33 cellular contexts compared by ENCODE assay signal in the genomic region with DNA sequence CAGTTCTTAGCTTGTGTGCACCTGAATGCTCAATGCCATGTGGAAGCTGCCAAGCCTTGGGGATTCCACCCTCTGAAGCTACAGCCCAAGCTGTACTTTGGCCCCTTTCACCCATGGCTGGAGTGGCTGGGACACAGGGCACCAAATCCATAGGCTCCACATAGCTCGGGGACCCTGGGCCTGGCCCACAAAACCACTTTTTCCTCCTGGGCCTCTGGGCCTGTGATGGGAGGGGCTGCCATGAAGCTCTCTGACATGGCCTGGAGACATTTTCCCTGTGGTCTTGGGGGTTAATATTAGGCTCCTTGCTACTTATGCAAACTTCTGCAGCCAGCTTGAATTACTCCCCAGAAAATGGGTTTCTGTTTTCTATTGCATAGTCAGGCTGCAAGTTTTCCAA.
"Had no signal": no experiment of that assay in that cellular context is flagged by ENCODE, and none has a peak within 500 bp of the region (broad histone marks: within the 10 kb centered on the region; RNA-seq: fewer than 3 reads in every experiment).

No MANE protein-coding gene starts in this region.

- DNase-seq: activated B cell treated with CpG ODN at 0.5 μM for 24 hours; activated CD4-positive, alpha-beta T cell treated with anti-CD3 and anti-CD28 coated beads for 48 hours; activated CD4-positive, alpha-beta T cell treated with anti-CD3 and anti-CD28 coated beads, Interleukin-2, amount 50 U/mL, for 1 hour; activated CD4-positive, alpha-beta T cell treated with anti-CD3 and anti-CD28 coated beads, Interleukin-2, amount 50 U/mL, for 48 hours; activated CD8-positive, alpha-beta memory T cell treated with anti-CD3 and anti-CD28 coated beads for 24 hours; activated CD8-positive, alpha-beta T cell treated with anti-CD3 and anti-CD28 coated beads for 36 hours; activated effector memory CD4-positive, alpha-beta T cell treated with Interleukin-2 at 50 U/mL for 16 hours; activated gamma-delta T cell treated with Interleukin-2 at 50 U/mL for 16 hours; activated naive CD4-positive, alpha-beta T cell treated with anti-CD3 and anti-CD28 coated beads, Interleukin-2, amount 50 U/mL, for 16 hours; activated naive CD4-positive, alpha-beta T cell treated with Interleukin-2 at 50 U/mL for 16 hours; activated naive CD8-positive, alpha-beta T cell treated with anti-CD3 and anti-CD28 coated beads, Interleukin-2, amount 50 U/mL, for 24 hours; activated T-cell treated with anti-CD3 and anti-CD28 coated beads, Interleukin-2, amount 50 U/mL, for 4 hours; amygdala; aorta; body of pancreas; caudate nucleus; cortex of kidney; dermis blood vessel endothelial cell; effector CD8-positive, alpha-beta T cell; esophagus squamous epithelium; foreskin melanocyte; T-helper 1 cell; T-helper 17 cell; T1000; WERI-Rb-1 had no signal

- ATAC-seq: activated CD4-positive, CD25-positive, alpha-beta regulatory T cell treated with anti-CD3 and anti-CD28 coated beads, Interleukin-2, amount 50 U/mL, for 24 hours; activated CD8-positive, alpha-beta T cell treated with anti-CD3 and anti-CD28 coated beads for 36 hours; activated naive CD8-positive, alpha-beta T cell treated with anti-CD3 and anti-CD28 coated beads, Interleukin-2, amount 50 U/mL, for 24 hours; activated T-cell treated with anti-CD3 and anti-CD28 coated beads, Interleukin-2, amount 50 U/mL, for 4 hours; activated T-helper 17 cell treated with anti-CD3 and anti-CD28 coated beads, Interleukin-2, amount 50 U/mL, for 72 hours; body of pancreas; gastroesophageal sphincter; T-helper 17 cell had no signal

- H3K4me1 ChIP-seq: adrenal gland, body of pancreas, esophagus squamous epithelium, gastroesophageal sphincter had no signal

- H3K9me3 ChIP-seq: adrenal gland, body of pancreas, esophagus squamous epithelium, gastroesophageal sphincter had no signal

- FAIRE-seq: colon, endometrium, endothelial cell of umbilical vein had no signal

- H3K36me3 ChIP-seq: adrenal gland, esophagus squamous epithelium, gastroesophageal sphincter, WERI-Rb-1 had no signal

- H3K4me3 ChIP-seq: adrenal gland, body of pancreas, esophagus squamous epithelium, gastroesophageal sphincter had no signal

- H3K27ac ChIP-seq: adrenal gland, body of pancreas, epithelial cell of prostate, esophagus squamous epithelium, gastroesophageal sphincter, WERI-Rb-1 had no signal
